Comparison of ENCODE assay signal across 1 cellular context in the genomic region with DNA sequence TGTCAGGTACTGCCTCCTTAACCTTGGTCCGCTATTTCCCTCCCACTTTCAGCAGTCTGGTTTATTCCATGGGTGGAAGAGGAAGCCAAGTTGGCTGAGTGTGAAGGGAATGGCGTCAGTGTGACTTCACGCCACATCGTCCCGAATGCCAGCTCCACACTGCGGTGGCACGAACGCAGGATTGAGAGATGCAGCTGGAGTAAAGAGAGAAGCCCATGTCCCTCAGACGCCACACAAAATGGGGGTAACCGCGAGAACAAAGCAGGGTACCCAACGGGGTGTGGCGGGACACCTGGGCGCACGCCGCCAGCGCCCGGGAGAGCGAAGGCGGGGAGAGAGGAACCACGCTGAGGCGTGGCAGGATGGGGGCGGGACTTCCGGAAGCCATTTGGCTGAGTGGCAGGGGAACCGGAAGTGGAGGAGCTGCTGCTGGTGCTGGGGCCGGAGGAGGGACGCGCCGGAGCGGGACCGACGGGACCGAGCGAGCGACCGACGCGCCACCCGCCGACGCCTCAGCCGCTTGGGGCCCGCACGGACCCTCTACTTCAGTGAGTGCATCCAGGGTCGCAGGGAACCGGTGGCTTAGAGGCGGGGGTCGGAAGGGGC.
A peak's percentile ranks its signal among the peaks of the same experiment; 100 is the strongest.
TF ChIP-seq lines count a peak whose summit lies in the region.

A gene with protein sequence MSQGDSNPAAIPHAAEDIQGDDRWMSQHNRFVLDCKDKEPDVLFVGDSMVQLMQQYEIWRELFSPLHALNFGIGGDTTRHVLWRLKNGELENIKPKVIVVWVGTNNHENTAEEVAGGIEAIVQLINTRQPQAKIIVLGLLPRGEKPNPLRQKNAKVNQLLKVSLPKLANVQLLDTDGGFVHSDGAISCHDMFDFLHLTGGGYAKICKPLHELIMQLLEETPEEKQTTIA (plus strand): TSS at position 417 of the 606 bp plus-strand sequence. CDS start 8,161 bp downstream, outside the sequence.

TF ChIP-seq in K562, 482 proteins besides CTCF, POLR2A, EP300 and RAD21 (continued from another document and continues in another):
- TF ChIP-seq, protein P1, sequence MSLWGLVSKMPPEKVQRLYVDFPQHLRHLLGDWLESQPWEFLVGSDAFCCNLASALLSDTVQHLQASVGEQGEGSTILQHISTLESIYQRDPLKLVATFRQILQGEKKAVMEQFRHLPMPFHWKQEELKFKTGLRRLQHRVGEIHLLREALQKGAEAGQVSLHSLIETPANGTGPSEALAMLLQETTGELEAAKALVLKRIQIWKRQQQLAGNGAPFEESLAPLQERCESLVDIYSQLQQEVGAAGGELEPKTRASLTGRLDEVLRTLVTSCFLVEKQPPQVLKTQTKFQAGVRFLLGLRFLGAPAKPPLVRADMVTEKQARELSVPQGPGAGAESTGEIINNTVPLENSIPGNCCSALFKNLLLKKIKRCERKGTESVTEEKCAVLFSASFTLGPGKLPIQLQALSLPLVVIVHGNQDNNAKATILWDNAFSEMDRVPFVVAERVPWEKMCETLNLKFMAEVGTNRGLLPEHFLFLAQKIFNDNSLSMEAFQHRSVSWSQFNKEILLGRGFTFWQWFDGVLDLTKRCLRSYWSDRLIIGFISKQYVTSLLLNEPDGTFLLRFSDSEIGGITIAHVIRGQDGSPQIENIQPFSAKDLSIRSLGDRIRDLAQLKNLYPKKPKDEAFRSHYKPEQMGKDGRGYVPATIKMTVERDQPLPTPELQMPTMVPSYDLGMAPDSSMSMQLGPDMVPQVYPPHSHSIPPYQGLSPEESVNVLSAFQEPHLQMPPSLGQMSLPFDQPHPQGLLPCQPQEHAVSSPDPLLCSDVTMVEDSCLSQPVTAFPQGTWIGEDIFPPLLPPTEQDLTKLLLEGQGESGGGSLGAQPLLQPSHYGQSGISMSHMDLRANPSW (CRISPR knock-in tag; IDR thresholded peaks at IDR 0.05): no peak
- peak in 1 of 2 experiments; percentile 20; a peak in 1 of 4 replicates for TF ChIP-seq NONO (IDR thresholded peaks at IDR 0.05; ENCODE audit: low read depth in 2 of 2, low read length in 1 of 2)
- TF ChIP-seq EZH2 (IDR thresholded peaks at IDR 0.05; ENCODE audit: borderline replicate concordance, low read depth, low read length): no peak
- no peak for TF ChIP-seq ZNF282 (CRISPR knock-in tag; IDR thresholded peaks at IDR 0.05)
- TF ChIP-seq ARID1B (IDR thresholded peaks at IDR 0.05): 0 out of 2 replicates have a peak, but pooled peaks have one; percentile 21
- TF ChIP-seq RBBP5 (IDR thresholded peaks at IDR 0.05; ENCODE audit: borderline replicate concordance, insufficient read depth, low read length, poor library complexity, severe bottlenecking): peak; percentile 87
- no peak for TF ChIP-seq SMC3 (conservative IDR thresholded peaks at IDR 0.05; ENCODE audit: insufficient read depth, low read depth, low read length)
- TF ChIP-seq DNMT1 (IDR thresholded peaks at IDR 0.05): no peak
- no peak for TF ChIP-seq FOXK1 (CRISPR knock-in tag; IDR thresholded peaks at IDR 0.05; ENCODE audit: borderline replicate concordance)
- TF ChIP-seq NR2F6 (CRISPR knock-in tag; IDR thresholded peaks at IDR 0.05): no peak
- TF ChIP-seq, protein P2, sequence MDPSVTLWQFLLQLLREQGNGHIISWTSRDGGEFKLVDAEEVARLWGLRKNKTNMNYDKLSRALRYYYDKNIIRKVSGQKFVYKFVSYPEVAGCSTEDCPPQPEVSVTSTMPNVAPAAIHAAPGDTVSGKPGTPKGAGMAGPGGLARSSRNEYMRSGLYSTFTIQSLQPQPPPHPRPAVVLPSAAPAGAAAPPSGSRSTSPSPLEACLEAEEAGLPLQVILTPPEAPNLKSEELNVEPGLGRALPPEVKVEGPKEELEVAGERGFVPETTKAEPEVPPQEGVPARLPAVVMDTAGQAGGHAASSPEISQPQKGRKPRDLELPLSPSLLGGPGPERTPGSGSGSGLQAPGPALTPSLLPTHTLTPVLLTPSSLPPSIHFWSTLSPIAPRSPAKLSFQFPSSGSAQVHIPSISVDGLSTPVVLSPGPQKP (CRISPR knock-in tag; IDR thresholded peaks at IDR 0.05): no peak
- no peak for TF ChIP-seq NCOA2 (IDR thresholded peaks at IDR 0.05; ENCODE audit: partially characterized antibody in 2 of 2)
- TF ChIP-seq, protein P3, sequence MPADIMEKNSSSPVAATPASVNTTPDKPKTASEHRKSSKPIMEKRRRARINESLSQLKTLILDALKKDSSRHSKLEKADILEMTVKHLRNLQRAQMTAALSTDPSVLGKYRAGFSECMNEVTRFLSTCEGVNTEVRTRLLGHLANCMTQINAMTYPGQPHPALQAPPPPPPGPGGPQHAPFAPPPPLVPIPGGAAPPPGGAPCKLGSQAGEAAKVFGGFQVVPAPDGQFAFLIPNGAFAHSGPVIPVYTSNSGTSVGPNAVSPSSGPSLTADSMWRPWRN (IDR thresholded peaks at IDR 0.05; ENCODE audit: low read depth): no peak
- TF ChIP-seq, protein P4, sequence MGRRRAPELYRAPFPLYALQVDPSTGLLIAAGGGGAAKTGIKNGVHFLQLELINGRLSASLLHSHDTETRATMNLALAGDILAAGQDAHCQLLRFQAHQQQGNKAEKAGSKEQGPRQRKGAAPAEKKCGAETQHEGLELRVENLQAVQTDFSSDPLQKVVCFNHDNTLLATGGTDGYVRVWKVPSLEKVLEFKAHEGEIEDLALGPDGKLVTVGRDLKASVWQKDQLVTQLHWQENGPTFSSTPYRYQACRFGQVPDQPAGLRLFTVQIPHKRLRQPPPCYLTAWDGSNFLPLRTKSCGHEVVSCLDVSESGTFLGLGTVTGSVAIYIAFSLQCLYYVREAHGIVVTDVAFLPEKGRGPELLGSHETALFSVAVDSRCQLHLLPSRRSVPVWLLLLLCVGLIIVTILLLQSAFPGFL (CRISPR knock-in tag; IDR thresholded peaks at IDR 0.05): no peak
- peak; percentile 99 for TF ChIP-seq GABPB1 (CRISPR knock-in tag; IDR thresholded peaks at IDR 0.05)
- TF ChIP-seq NFE2 (IDR thresholded peaks at IDR 0.05; ENCODE audit: low read depth): no peak
- no peak for TF ChIP-seq HIVEP1 (CRISPR knock-in tag; IDR thresholded peaks at IDR 0.05)
- TF ChIP-seq ZNF507 (tag; conservative IDR thresholded peaks at IDR 0.05): no peak
- TF ChIP-seq, protein P5, sequence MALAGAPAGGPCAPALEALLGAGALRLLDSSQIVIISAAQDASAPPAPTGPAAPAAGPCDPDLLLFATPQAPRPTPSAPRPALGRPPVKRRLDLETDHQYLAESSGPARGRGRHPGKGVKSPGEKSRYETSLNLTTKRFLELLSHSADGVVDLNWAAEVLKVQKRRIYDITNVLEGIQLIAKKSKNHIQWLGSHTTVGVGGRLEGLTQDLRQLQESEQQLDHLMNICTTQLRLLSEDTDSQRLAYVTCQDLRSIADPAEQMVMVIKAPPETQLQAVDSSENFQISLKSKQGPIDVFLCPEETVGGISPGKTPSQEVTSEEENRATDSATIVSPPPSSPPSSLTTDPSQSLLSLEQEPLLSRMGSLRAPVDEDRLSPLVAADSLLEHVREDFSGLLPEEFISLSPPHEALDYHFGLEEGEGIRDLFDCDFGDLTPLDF (CRISPR knock-in tag; IDR thresholded peaks at IDR 0.05): no peak; the same call in 1 of the 2 replicates
- TF ChIP-seq MEIS2 (IDR thresholded peaks at IDR 0.05; ENCODE audit: partially characterized antibody): peak; percentile 89
- no peak for TF ChIP-seq MED1 (CRISPR knock-in tag; IDR thresholded peaks at IDR 0.05; ENCODE audit: borderline replicate concordance)
- TF ChIP-seq, protein P6, sequence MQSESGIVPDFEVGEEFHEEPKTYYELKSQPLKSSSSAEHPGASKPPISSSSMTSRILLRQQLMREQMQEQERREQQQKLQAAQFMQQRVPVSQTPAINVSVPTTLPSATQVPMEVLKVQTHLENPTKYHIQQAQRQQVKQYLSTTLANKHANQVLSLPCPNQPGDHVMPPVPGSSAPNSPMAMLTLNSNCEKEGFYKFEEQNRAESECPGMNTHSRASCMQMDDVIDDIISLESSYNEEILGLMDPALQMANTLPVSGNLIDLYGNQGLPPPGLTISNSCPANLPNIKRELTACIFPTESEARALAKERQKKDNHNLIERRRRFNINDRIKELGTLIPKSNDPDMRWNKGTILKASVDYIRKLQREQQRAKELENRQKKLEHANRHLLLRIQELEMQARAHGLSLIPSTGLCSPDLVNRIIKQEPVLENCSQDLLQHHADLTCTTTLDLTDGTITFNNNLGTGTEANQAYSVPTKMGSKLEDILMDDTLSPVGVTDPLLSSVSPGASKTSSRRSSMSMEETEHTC (IDR thresholded peaks at IDR 0.05): no peak
- TF ChIP-seq, protein P7, sequence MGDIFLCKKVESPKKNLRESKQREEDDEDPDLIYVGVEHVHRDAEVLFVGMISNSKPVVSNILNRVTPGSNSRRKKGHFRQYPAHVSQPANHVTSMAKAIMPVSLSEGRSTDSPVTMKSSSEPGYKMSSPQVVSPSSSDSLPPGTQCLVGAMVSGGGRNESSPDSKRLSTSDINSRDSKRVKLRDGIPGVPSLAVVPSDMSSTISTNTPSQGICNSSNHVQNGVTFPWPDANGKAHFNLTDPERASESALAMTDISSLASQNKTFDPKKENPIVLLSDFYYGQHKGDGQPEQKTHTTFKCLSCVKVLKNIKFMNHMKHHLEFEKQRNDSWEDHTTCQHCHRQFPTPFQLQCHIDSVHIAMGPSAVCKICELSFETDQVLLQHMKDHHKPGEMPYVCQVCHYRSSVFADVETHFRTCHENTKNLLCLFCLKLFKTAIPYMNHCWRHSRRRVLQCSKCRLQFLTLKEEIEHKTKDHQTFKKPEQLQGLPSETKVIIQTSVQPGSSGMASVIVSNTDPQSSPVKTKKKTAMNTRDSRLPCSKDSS (IDR thresholded peaks at IDR 0.05; ENCODE audit: low read depth, partially characterized antibody): no peak
- TF ChIP-seq MBD2 (IDR thresholded peaks at IDR 0.05; ENCODE audit: borderline replicate concordance, low read depth): 0 out of 2 replicates have a peak, but pooled peaks have one; percentile 54
- TF ChIP-seq KAT8 (IDR thresholded peaks at IDR 0.05; ENCODE audit: low read depth): no peak
- TF ChIP-seq ARID2 (IDR thresholded peaks at IDR 0.05): no peak
- TF ChIP-seq ZNF232 (CRISPR knock-in tag; IDR thresholded peaks at IDR 0.05): no peak
- no peak; the same call in 1 of the 2 replicates for TF ChIP-seq KLF13 (tag; IDR thresholded peaks at IDR 0.05; ENCODE audit: borderline replicate concordance, low read depth)
- peak; percentile 91 for TF ChIP-seq L3MBTL2 (IDR thresholded peaks at IDR 0.05)
- TF ChIP-seq, protein P8, sequence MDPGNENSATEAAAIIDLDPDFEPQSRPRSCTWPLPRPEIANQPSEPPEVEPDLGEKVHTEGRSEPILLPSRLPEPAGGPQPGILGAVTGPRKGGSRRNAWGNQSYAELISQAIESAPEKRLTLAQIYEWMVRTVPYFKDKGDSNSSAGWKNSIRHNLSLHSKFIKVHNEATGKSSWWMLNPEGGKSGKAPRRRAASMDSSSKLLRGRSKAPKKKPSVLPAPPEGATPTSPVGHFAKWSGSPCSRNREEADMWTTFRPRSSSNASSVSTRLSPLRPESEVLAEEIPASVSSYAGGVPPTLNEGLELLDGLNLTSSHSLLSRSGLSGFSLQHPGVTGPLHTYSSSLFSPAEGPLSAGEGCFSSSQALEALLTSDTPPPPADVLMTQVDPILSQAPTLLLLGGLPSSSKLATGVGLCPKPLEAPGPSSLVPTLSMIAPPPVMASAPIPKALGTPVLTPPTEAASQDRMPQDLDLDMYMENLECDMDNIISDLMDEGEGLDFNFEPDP (CRISPR knock-in tag; IDR thresholded peaks at IDR 0.05): no peak
- TF ChIP-seq SRSF9 (IDR thresholded peaks at IDR 0.05; ENCODE audit: borderline replicate concordance, low read depth, low read length): no peak
- TF ChIP-seq OTX1 (CRISPR knock-in tag; IDR thresholded peaks at IDR 0.05): no peak
- TF ChIP-seq ZNF561 (CRISPR knock-in tag; conservative IDR thresholded peaks at IDR 0.05): no peak
- TF ChIP-seq ATF1 (CRISPR knock-in tag; IDR thresholded peaks at IDR 0.05): no peak
- peak; percentile 92 for TF ChIP-seq ATF1 (tag; IDR thresholded peaks at IDR 0.05)
- TF ChIP-seq ZNF143 (CRISPR knock-in tag; IDR thresholded peaks at IDR 0.05): no peak
- no peak for TF ChIP-seq ZNF354B (CRISPR knock-in tag; IDR thresholded peaks at IDR 0.05)
- TF ChIP-seq, protein P9, sequence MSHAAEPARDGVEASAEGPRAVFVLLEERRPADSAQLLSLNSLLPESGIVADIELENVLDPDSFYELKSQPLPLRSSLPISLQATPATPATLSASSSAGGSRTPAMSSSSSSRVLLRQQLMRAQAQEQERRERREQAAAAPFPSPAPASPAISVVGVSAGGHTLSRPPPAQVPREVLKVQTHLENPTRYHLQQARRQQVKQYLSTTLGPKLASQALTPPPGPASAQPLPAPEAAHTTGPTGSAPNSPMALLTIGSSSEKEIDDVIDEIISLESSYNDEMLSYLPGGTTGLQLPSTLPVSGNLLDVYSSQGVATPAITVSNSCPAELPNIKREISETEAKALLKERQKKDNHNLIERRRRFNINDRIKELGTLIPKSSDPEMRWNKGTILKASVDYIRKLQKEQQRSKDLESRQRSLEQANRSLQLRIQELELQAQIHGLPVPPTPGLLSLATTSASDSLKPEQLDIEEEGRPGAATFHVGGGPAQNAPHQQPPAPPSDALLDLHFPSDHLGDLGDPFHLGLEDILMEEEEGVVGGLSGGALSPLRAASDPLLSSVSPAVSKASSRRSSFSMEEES (CRISPR knock-in tag; IDR thresholded peaks at IDR 0.05): no peak
- TF ChIP-seq, protein P10, sequence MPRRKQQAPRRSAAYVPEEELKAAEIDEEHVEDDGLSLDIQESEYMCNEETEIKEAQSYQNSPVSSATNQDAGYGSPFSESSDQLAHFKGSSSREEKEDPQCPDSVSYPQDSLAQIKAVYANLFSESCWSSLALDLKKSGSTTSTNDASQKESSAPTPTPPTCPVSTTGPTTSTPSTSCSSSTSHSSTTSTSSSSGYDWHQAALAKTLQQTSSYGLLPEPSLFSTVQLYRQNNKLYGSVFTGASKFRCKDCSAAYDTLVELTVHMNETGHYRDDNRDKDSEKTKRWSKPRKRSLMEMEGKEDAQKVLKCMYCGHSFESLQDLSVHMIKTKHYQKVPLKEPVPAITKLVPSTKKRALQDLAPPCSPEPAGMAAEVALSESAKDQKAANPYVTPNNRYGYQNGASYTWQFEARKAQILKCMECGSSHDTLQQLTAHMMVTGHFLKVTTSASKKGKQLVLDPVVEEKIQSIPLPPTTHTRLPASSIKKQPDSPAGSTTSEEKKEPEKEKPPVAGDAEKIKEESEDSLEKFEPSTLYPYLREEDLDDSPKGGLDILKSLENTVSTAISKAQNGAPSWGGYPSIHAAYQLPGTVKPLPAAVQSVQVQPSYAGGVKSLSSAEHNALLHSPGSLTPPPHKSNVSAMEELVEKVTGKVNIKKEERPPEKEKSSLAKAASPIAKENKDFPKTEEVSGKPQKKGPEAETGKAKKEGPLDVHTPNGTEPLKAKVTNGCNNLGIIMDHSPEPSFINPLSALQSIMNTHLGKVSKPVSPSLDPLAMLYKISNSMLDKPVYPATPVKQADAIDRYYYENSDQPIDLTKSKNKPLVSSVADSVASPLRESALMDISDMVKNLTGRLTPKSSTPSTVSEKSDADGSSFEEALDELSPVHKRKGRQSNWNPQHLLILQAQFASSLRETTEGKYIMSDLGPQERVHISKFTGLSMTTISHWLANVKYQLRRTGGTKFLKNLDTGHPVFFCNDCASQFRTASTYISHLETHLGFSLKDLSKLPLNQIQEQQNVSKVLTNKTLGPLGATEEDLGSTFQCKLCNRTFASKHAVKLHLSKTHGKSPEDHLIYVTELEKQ (CRISPR knock-in tag; IDR thresholded peaks at IDR 0.05): no peak
- peak; percentile 74 for TF ChIP-seq MYNN (IDR thresholded peaks at IDR 0.05)
- no peak for TF ChIP-seq MYNN (CRISPR knock-in tag; IDR thresholded peaks at IDR 0.05)
